9 cellular contexts compared by ENCODE assay signal in genomic region chr9:116496167-116496566, GRCh38.
"Had no signal": no experiment of that assay in that cellular context is flagged by ENCODE, and none has a peak within 500 bp of the region (broad histone marks: within the 10 kb centered on the region; RNA-seq: fewer than 3 reads in every experiment).

No MANE protein-coding gene starts in this region.

- H2AFZ ChIP-seq: GM23248 had no signal

- H3K9ac ChIP-seq: GM23248 had no signal

- H3K4me3 ChIP-seq: GM23248, HAP-1, K562 had no signal

- H3K4me3 Mint-ChIP-seq: HFFc6 had no signal

- FAIRE-seq: K562 had no signal

- DNase-seq: GM23248, GOT3, H7, HFFc6, IMR-90 had no signal

- H3K27ac Mint-ChIP-seq: HFFc6 had no signal

- H3K36me3 ChIP-seq: HAP-1 had no signal

- ATAC-seq: HCT116 had no signal

- H3K9me3 ChIP-seq: HAP-1 had no signal

- H3K27ac ChIP-seq: GM23248, HL-60 had no signal

- H3K9me3 Mint-ChIP-seq: HFFc6 had no signal
